In the genomic region with DNA sequence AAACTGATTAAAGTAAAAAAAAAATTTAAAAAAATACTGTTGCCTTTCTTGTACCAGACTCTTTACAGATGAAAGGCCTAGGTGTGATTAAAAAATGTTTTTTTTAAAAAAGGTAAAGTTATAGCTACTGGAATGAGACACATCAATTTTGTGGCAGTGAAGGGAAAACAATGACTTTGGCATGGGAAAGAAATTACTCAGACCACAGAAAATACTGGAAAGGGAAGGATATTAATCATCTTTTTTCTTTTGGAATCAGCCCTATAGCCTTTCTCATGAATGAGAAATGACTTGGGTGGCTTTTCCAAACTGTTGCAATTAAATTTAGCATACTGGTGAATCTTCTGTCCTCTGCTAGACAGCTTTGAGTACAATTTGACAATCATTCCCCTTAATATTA, we compare ENCODE assay signal across 23 cellular contexts.
DNase-seq lines count a peak whose midpoint lies in the region; ATAC-seq, FAIRE-seq and TF ChIP-seq lines count a peak whose summit lies in the region.
"Had no signal": no experiment of that assay in that cellular context is flagged by ENCODE, and none has a peak within 500 bp of the region (broad histone marks: within the 10 kb centered on the region; RNA-seq: fewer than 3 reads in every experiment).

No MANE protein-coding gene starts in this region.

- H3K79me2 ChIP-seq in SK-N-SH (ENCODE audit: insufficient read depth) (no peaks in the 10 kb centered on the region), astrocyte (ENCODE audit: insufficient read depth, low read length) (no peaks in the 10 kb centered on the region)
- H3K79me2 ChIP-seq: hepatocyte had no signal

- no peaks in the 10 kb centered on the region for H3K9me2 ChIP-seq in SK-N-SH

- H3K9me3 ChIP-seq in SK-N-SH (peaks cover 16% of the 10 kb centered on the region; the same call in 1 of the 2 replicates), astrocyte (ENCODE audit: insufficient read depth, low read depth, low read length) (no peaks in the 10 kb centered on the region)
- H3K9me3 ChIP-seq: neutrophil, vagina had no signal

- TF ChIP-seq CTCF in SK-N-SH (IDR thresholded peaks at IDR 0.05) (no peak), astrocyte (IDR thresholded peaks at IDR 0.05; ENCODE audit: insufficient read depth, low read depth, low read length) (no peak), fibroblast of the aortic adventitia (IDR thresholded peaks at IDR 0.05; ENCODE audit: insufficient read depth, low read length) (no peak)

- DNase-seq in SK-N-SH (no peak), astrocyte (ENCODE audit: low read depth) (peak; percentile 68), fibroblast of the aortic adventitia (ENCODE audit: low read depth) (peak; percentile 54), stromal cell of bone marrow (ENCODE audit: low read depth) (peak; percentile 31), NCI-H524 (lab: John Stamatoyannopoulos, UW) (no peak), cardiac septum (ENCODE audit: low spot score) (no peak)
- DNase-seq in activated CD4-positive, alpha-beta T cell treated with anti-CD3 and anti-CD28 coated beads for 36 hours: no peak
- DNase-seq: activated CD4-positive, alpha-beta T cell treated with anti-CD3 and anti-CD28 coated beads for 48 hours; activated gamma-delta T cell treated with Interleukin-2 at 50 U/mL for 16 hours; activated naive CD8-positive, alpha-beta T cell treated with anti-CD3 and anti-CD28 coated beads, Interleukin-2, amount 50 U/mL, for 24 hours; activated T-cell treated with anti-CD3 and anti-CD28 coated beads, Interleukin-2, amount 50 U/mL, for 24 hours; AML-193; CD4-positive, alpha-beta T cell; GOT3; KBM-7; naive B cell; NCI-H1436 had no signal

- peaks cover 4% of the 10 kb centered on the region for H3K9me3 Mint-ChIP-seq in astrocyte (ENCODE audit: unreplicated experiment)
- no peaks in the 10 kb centered on the region for H3K9me3 Mint-ChIP-seq in activated CD4-positive, alpha-beta T cell treated with anti-CD3 and anti-CD28 coated beads for 36 hours (ENCODE audit: low read depth)
- H3K9me3 Mint-ChIP-seq: naive B cell; stimulated activated naive CD8-positive, alpha-beta T cell treated with anti-CD3 and anti-CD28 coated beads, Interleukin-15, Interleukin-2, amounts not matched to agents 100 ng/mL and 50 ng/mL, for 24 hours had no signal

- H4K20me1 ChIP-seq in SK-N-SH (ENCODE audit: insufficient read depth) (no peaks in the 10 kb centered on the region), astrocyte (ENCODE audit: insufficient read depth, low read length) (no peaks in the 10 kb centered on the region)

- H3K27ac Mint-ChIP-seq in astrocyte (ENCODE audit: unreplicated experiment): peak overlapping the region; percentile 44
- no peak overlapping the region for H3K27ac Mint-ChIP-seq in activated CD4-positive, alpha-beta T cell treated with anti-CD3 and anti-CD28 coated beads for 36 hours
- H3K27ac Mint-ChIP-seq: activated naive CD8-positive, alpha-beta T cell treated with anti-CD3 and anti-CD28 coated beads, Interleukin-2, amount 50 U/mL, for 24 hours; activated T-cell treated with anti-CD3 and anti-CD28 coated beads, Interleukin-2, amount 50 U/mL, for 24 hours; CD4-positive, alpha-beta T cell; naive B cell; stimulated activated naive CD8-positive, alpha-beta T cell treated with anti-CD3 and anti-CD28 coated beads, Interleukin-15, Interleukin-2, amounts not matched to agents 100 ng/mL and 50 ng/mL, for 24 hours had no signal

- POLR2A ChIA-PET in SK-N-SH (lab: Yijun Ruan, JAX): no interaction called here
- POLR2A ChIA-PET in activated CD4-positive, alpha-beta T cell treated with anti-CD3 and anti-CD28 coated beads for 36 hours (lab: Charles Lee): interaction anchor here (0.6 kb wide), 1 partner anchor 10 kb away, joined by 3 read pairs; no protein-coding TSS in a partner anchor

- peaks cover 34% of the 10 kb centered on the region for H3F3A ChIP-seq in SK-N-SH (replicated peaks; ENCODE audit: insufficient read depth)

- H3K4me2 ChIP-seq in SK-N-SH (peak overlapping the region; percentile 49; the same call in 1 of the 2 replicates), astrocyte (ENCODE audit: low read length) (peak overlapping the region; percentile 75)
- H3K4me2 ChIP-seq: hepatocyte had no signal

- H3K36me3 Mint-ChIP-seq in astrocyte (ENCODE audit: low read depth, unreplicated experiment): no peaks in the 10 kb centered on the region
- no peaks in the 10 kb centered on the region for H3K36me3 Mint-ChIP-seq in activated CD4-positive, alpha-beta T cell treated with anti-CD3 and anti-CD28 coated beads for 36 hours (ENCODE audit: low read depth)
- H3K36me3 Mint-ChIP-seq: naive B cell had no signal

- no peak for FAIRE-seq in astrocyte (lab: Jason Lieb, UNC)

- H3K27me3 ChIP-seq in SK-N-SH (ENCODE audit: insufficient read depth) (no peaks in the 10 kb centered on the region), astrocyte (ENCODE audit: insufficient read depth, low read length) (no peaks in the 10 kb centered on the region)
- H3K27me3 ChIP-seq: hepatocyte, neutrophil, vagina had no signal

- no peak; the same call in 2 of the 3 replicates for ATAC-seq in SK-N-SH treated with all-trans-retinoic acid at 6 μM for 48 hours
- no peak for ATAC-seq in activated CD4-positive, alpha-beta T cell treated with anti-CD3 and anti-CD28 coated beads for 36 hours
- ATAC-seq: activated naive CD8-positive, alpha-beta T cell treated with anti-CD3 and anti-CD28 coated beads, Interleukin-2, amount 50 U/mL, for 24 hours had no signal

- no peak overlapping the region for H3K4me3 Mint-ChIP-seq in astrocyte (ENCODE audit: unreplicated experiment)
- no peak overlapping the region for H3K4me3 Mint-ChIP-seq in activated CD4-positive, alpha-beta T cell treated with anti-CD3 and anti-CD28 coated beads for 36 hours
- H3K4me3 Mint-ChIP-seq: activated naive CD8-positive, alpha-beta T cell treated with anti-CD3 and anti-CD28 coated beads, Interleukin-2, amount 50 U/mL, for 24 hours; activated T-cell treated with anti-CD3 and anti-CD28 coated beads, Interleukin-2, amount 50 U/mL, for 24 hours; CD4-positive, alpha-beta T cell; naive B cell; stimulated activated naive CD8-positive, alpha-beta T cell treated with anti-CD3 and anti-CD28 coated beads, Interleukin-15, Interleukin-2, amounts not matched to agents 100 ng/mL and 50 ng/mL, for 24 hours had no signal

- TF ChIP-seq EP300 in SK-N-SH (IDR thresholded peaks at IDR 0.05; ENCODE audit: borderline replicate concordance in 1 of 2, low read depth in 1 of 2, low read length in 1 of 2): peak in 1 of 2 experiments; percentile 42; a peak in 1 of 4 replicates

- intact Hi-C loops in cardiac septum (cut with DNase I): loop anchor here (10.0 kb wide), 1 partner anchor 292 kb away; no protein-coding TSS in a partner anchor
- intact Hi-C loops in activated CD4-positive, alpha-beta T cell treated with anti-CD3 and anti-CD28 coated beads for 36 hours (cut with DNase I, micrococcal nuclease): loop anchor here (10.0 kb wide), 2 partner anchors 308 to 312 kb away; partner anchors contain the start of gene CAMK2D (in 1 of the 2)

- no peak overlapping the region for H3K4me3 ChIP-seq in SK-N-SH (ENCODE audit: low read depth in 2 of 2, low read length in 1 of 2)
- H3K4me3 ChIP-seq in astrocyte (ENCODE audit: insufficient read depth, low read depth, low read length): no peak overlapping the region
- H3K4me3 ChIP-seq in fibroblast of the aortic adventitia (ENCODE audit: low read depth, low read length): no peak overlapping the region
- H3K4me3 ChIP-seq: hepatocyte, vagina had no signal

- no peak for TF ChIP-seq RAD21 in SK-N-SH (IDR thresholded peaks at IDR 0.05; ENCODE audit: low read length)

- H2AFZ ChIP-seq in SK-N-SH (ENCODE audit: low read depth) (no peak overlapping the region), astrocyte (ENCODE audit: low read depth, low read length) (no peak overlapping the region)
- H2AFZ ChIP-seq: hepatocyte had no signal

- peaks cover 11% of the 10 kb centered on the region for H3K4me1 Mint-ChIP-seq in astrocyte (ENCODE audit: low read depth, unreplicated experiment)
- no peaks in the 10 kb centered on the region for H3K4me1 Mint-ChIP-seq in activated CD4-positive, alpha-beta T cell treated with anti-CD3 and anti-CD28 coated beads for 36 hours
- H3K4me1 Mint-ChIP-seq: activated naive CD8-positive, alpha-beta T cell treated with anti-CD3 and anti-CD28 coated beads, Interleukin-2, amount 50 U/mL, for 24 hours; naive B cell had no signal

- CTCF ChIA-PET in SK-N-SH (lab: Yijun Ruan, JAX): interaction anchor here (0.7 kb wide), 1 partner anchor 36 kb away, joined by 4 read pairs; no protein-coding TSS in a partner anchor
- CTCF ChIA-PET in activated CD4-positive, alpha-beta T cell treated with anti-CD3 and anti-CD28 coated beads for 36 hours (lab: Charles Lee): no interaction called here

- no peaks in the 10 kb centered on the region for H3K27me3 Mint-ChIP-seq in astrocyte (ENCODE audit: low read depth, unreplicated experiment)
- H3K27me3 Mint-ChIP-seq in activated CD4-positive, alpha-beta T cell treated with anti-CD3 and anti-CD28 coated beads for 36 hours: peaks cover 5% of the 10 kb centered on the region
- H3K27me3 Mint-ChIP-seq: activated T-cell treated with anti-CD3 and anti-CD28 coated beads, Interleukin-2, amount 50 U/mL, for 24 hours; CD4-positive, alpha-beta T cell had no signal

- H3K4me1 ChIP-seq in SK-N-SH (ENCODE audit: control insufficient read depth in 1 of 2, insufficient read depth in 2 of 2, low read depth in 1 of 2, low read length in 1 of 2) (peaks cover 0 to 13% of the 10 kb centered on the region in 2 experiments; a peak in 1 of 4 replicates), astrocyte (ENCODE audit: insufficient read depth, low read length) (peaks cover 15% of the 10 kb centered on the region)
- H3K4me1 ChIP-seq: vagina had no signal

- H3K36me3 ChIP-seq in SK-N-SH (replicated peaks in 1 of 2; ENCODE audit: control insufficient read depth in 1 of 2, insufficient read depth in 2 of 2, low read length in 1 of 2) (no peaks in the 10 kb centered on the region), astrocyte (ENCODE audit: insufficient read depth, low read length) (no peaks in the 10 kb centered on the region)
- H3K36me3 ChIP-seq: neutrophil, vagina had no signal

- H3K9ac ChIP-seq in SK-N-SH: peak overlapping the region; percentile 40; the same call in 1 of the 2 replicates
- peak overlapping the region; percentile 68 for H3K9ac ChIP-seq in astrocyte (ENCODE audit: low read length)

- H3K27ac ChIP-seq in SK-N-SH (ENCODE audit: low read depth in 2 of 2, low read length in 1 of 2) (peak overlapping the region in 1 of 2 experiments; percentile 97; a peak in 3 of 4 replicates), astrocyte (ENCODE audit: low read depth, low read length) (peak overlapping the region; percentile 82)
- H3K27ac ChIP-seq: 22Rv1, hepatocyte, neutrophil, vagina had no signal

TF ChIP-seq in SK-N-SH, 30 proteins besides CTCF, POLR2A, EP300 and RAD21 (continues in another document):
- TF ChIP-seq FOXM1 (IDR thresholded peaks at IDR 0.05; ENCODE audit: low read depth) (no peak), TCF12 (IDR thresholded peaks at IDR 0.05) (peak; percentile 45; the same call in 1 of the 2 replicates)

TF ChIP-seq in SK-N-SH treated with all-trans-retinoic acid at 6 μM for 48 hours, 23 proteins besides CTCF, POLR2A, EP300 and RAD21 (continues in another document):
- TF ChIP-seq PPARA (CRISPR knock-in tag; IDR thresholded peaks at IDR 0.05; ENCODE audit: borderline replicate concordance): no peak

Comparison
In these comparisons a context has a peak if more than half of its experiments do, and no peak if none do; other contexts are left out.
1. DNase-seq: peak in astrocyte (single experiment), fibroblast of the aortic adventitia (single experiment) and stromal cell of bone marrow (single experiment); none in SK-N-SH (single experiment), NCI-H524 (0 of 2), cardiac septum (single experiment) and activated CD4-positive, alpha-beta T cell treated with anti-CD3 and anti-CD28 coated beads for 36 hours (single experiment).